In the genomic region with DNA sequence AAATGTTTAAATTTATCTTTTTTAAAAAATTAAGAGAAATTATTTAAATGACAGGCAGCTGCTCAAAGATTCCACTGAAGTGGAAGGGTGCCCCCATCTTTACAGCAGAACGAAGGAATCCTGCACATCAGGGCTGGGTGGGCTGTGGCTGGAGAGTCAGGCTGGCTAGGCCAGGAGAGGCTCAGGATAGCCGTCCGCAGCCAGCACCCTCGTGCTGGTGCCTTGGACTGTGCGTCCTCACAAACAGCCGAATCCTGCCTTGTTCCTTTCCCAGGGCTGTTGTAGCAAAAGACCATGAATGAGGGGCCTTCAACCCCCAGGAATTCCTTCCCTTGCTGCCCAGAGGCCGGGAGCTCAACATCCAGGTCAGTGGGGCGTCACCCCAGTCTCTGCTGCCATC, we compare ENCODE assay signal across 19 cellular contexts.
DNase-seq lines count a peak whose midpoint lies in the region; ATAC-seq, FAIRE-seq and TF ChIP-seq lines count a peak whose summit lies in the region.
"Had no signal": no experiment of that assay in that cellular context is flagged by ENCODE, and none has a peak within 500 bp of the region (broad histone marks: within the 10 kb centered on the region; RNA-seq: fewer than 3 reads in every experiment).

No MANE protein-coding gene starts in this region.

- no peaks in the 10 kb centered on the region; the same call in 1 of the 2 replicates for H3K23me2 ChIP-seq in H1 (ENCODE audit: low read depth, low read length)

- H3K79me1 ChIP-seq in H1 (ENCODE audit: low read depth, low read length) (no peaks in the 10 kb centered on the region), neuronal stem cell (ENCODE audit: low read depth, low read length) (peaks cover 1% of the 10 kb centered on the region)

- POLR2A ChIA-PET in H1 (lab: Charles Lee; ENCODE audit: partially characterized antibody): no interaction called here
- POLR2A ChIA-PET in activated CD4-positive, alpha-beta memory T cell treated with anti-CD3 and anti-CD28 coated beads, Interleukin-2, amount 10 ng/mL, durations not matched to agents 7 days and 5 days (lab: Charles Lee): no interaction called here
- POLR2A ChIA-PET in CD4-positive, alpha-beta memory T cell (lab: Charles Lee; ENCODE audit: partially characterized antibody): no interaction called here

- 82% methylated on average over 8 of the region's 8 CpGs; no CpG with 5 or more reads in 1 of the 2 experiments for WGBS in H1 (ENCODE audit: extremely low coverage in 1 of 2, insufficient coverage in 1 of 2, insufficient read length in 1 of 2, insufficient replicate concordance in 2 of 2, low coverage in 1 of 2, low lambda C conversion rate in 2 of 2, missing lambda C conversion rate in 1 of 2), 2 experiments
- WGBS in neuronal stem cell (ENCODE audit: extremely low coverage in 2 of 2, insufficient read length in 2 of 2, insufficient replicate concordance in 1 of 2), 2 donors: no CpG with 5 or more reads among the region's 8 CpGs
- WGBS in spleen, 5 donors: 78 to 89% (median 85%) methylated on average over 8 of the region's 8 CpGs

- no peak for DNase-seq in NT2/D1 (ENCODE audit: low read depth, low spot score)
- no peak for DNase-seq in H1 (ENCODE audit: low read depth in 1 of 2, low spot score in 2 of 2)
- DNase-seq in neuronal stem cell (ENCODE audit: low spot score): no peak
- peak; percentile 63 for DNase-seq in spleen
- no peak for DNase-seq in activated CD4-positive, alpha-beta memory T cell treated with anti-CD3 and anti-CD28 coated beads, Interleukin-2, amount 10 ng/mL, durations not matched to agents 7 days and 5 days
- no peak for DNase-seq in CD4-positive, alpha-beta memory T cell
- no peak for DNase-seq in RKO (ENCODE audit: low spot score)
- DNase-seq: BE2C; CD8-positive, alpha-beta memory T cell; DND-41; GDM1; HCEC 1CT; HFFc6 had no signal

- H2BK15ac ChIP-seq in H1 (ENCODE audit: low read length): 0 out of 2 replicates have a peak overlapping the region, but pooled peaks have one; percentile 4
- peak overlapping the region; percentile 15 for H2BK15ac ChIP-seq in neuronal stem cell (ENCODE audit: low read length)

- H3K27ac ChIP-seq in H1 (ENCODE audit: low read depth, low read length) (no peak overlapping the region), neuronal stem cell (replicated peaks; ENCODE audit: low read length) (no peak overlapping the region), spleen (no peak overlapping the region)
- no peak overlapping the region for H3K27ac ChIP-seq in CD4-positive, alpha-beta memory T cell (ENCODE audit: low read depth, low read length)
- H3K27ac ChIP-seq: A549, C4-2B had no signal

- H4K8ac ChIP-seq in H1 (ENCODE audit: extremely low read depth, insufficient read depth, low read length): no peak overlapping the region
- H4K8ac ChIP-seq in neuronal stem cell (ENCODE audit: low read depth, low read length): no peak overlapping the region

- H3K56ac ChIP-seq in H1 (replicated peaks; ENCODE audit: insufficient read length, low read depth, low read length): no peak overlapping the region

- H2AFZ ChIP-seq in H1 (ENCODE audit: low read length) (no peak overlapping the region), neuronal stem cell (ENCODE audit: low read length) (no peak overlapping the region)

- H2AK5ac ChIP-seq in H1 (ENCODE audit: low read depth, low read length): 0 out of 2 replicates have a peak overlapping the region, but pooled peaks have one; percentile 82
- H2AK5ac ChIP-seq in neuronal stem cell (ENCODE audit: low read depth, low read length): no peak overlapping the region

- no peak for TF ChIP-seq RAD21 in H1 (IDR thresholded peaks at IDR 0.05 in 1 of 2, conservative IDR thresholded peaks at IDR 0.05 in 1 of 2; ENCODE audit: low read depth in 2 of 2, low read length in 2 of 2)

- H3K4me2 ChIP-seq in H1 (ENCODE audit: insufficient read depth in 1 of 2, low read depth in 2 of 2, low read length in 2 of 2) (no peak overlapping the region), neuronal stem cell (ENCODE audit: insufficient read depth, low read length, poor library complexity, severe bottlenecking) (no peak overlapping the region)
- H3K4me2 ChIP-seq: A549 had no signal

- H4K20me1 ChIP-seq in H1 (replicated peaks in 1 of 2; ENCODE audit: control insufficient read depth in 1 of 2, insufficient read depth in 2 of 2, low read length in 2 of 2): no peaks in the 10 kb centered on the region

- H3K4me1 ChIP-seq in NT2/D1 (ENCODE audit: insufficient read depth, insufficient read length) (peaks cover 5% of the 10 kb centered on the region), H1 (replicated peaks in 1 of 4; ENCODE audit: control insufficient read depth in 3 of 4, insufficient read depth in 4 of 4, low read length in 3 of 4) (peaks cover 0 to 8% (median 6%) of the 10 kb centered on the region in 4 experiments; a peak in 6 of 7 replicates), neuronal stem cell (ENCODE audit: control insufficient read depth in 2 of 2, insufficient read depth in 1 of 2, low read depth in 1 of 2, low read length in 2 of 2) (no peaks in the 10 kb centered on the region), spleen (peaks cover 0 to 10% (median 8%) of the 10 kb centered on the region in 6 donors)
- H3K4me1 ChIP-seq in CD4-positive, alpha-beta memory T cell (ENCODE audit: insufficient read depth, low read length): no peaks in the 10 kb centered on the region
- H3K4me1 ChIP-seq: A549, BE2C, Caco-2 had no signal

- TF ChIP-seq EP300 in H1 (IDR thresholded peaks at IDR 0.05; ENCODE audit: borderline replicate concordance in 1 of 2, low read depth in 2 of 2, low read length in 2 of 2): no peak

- H3K4ac ChIP-seq in H1 (replicated peaks; ENCODE audit: insufficient read length, low read depth, low read length) (no peak overlapping the region), neuronal stem cell (ENCODE audit: low read length) (no peak overlapping the region)

- ATAC-seq in HG03565 (IDR thresholded peaks at IDR 0.05; ENCODE audit: unreplicated experiment): no peak

- no peaks in the 10 kb centered on the region for H3K36me3 ChIP-seq in NT2/D1 (ENCODE audit: insufficient read depth, insufficient read length, low read length)
- no peaks in the 10 kb centered on the region for H3K36me3 ChIP-seq in H1 (ENCODE audit: control insufficient read depth in 2 of 4, insufficient read depth in 4 of 4, low read length in 3 of 4)
- no peaks in the 10 kb centered on the region for H3K36me3 ChIP-seq in neuronal stem cell (replicated peaks in 1 of 2; ENCODE audit: control insufficient read depth in 2 of 2, insufficient read depth in 2 of 2, low read length in 2 of 2)
- H3K36me3 ChIP-seq in spleen: no peaks in the 10 kb centered on the region
- no peaks in the 10 kb centered on the region for H3K36me3 ChIP-seq in CD4-positive, alpha-beta memory T cell (ENCODE audit: insufficient read depth, low read length)
- H3K36me3 ChIP-seq: BE2C had no signal

- no peak overlapping the region for H2BK5ac ChIP-seq in H1 (ENCODE audit: low read depth, low read length)
- peak overlapping the region; percentile 36 for H2BK5ac ChIP-seq in neuronal stem cell (ENCODE audit: low read length)

- peak overlapping the region; percentile 52; the same call in 1 of the 2 replicates for H2BK20ac ChIP-seq in H1 (ENCODE audit: low read length)

- H3K23ac ChIP-seq in H1 (ENCODE audit: insufficient read length): no peak overlapping the region
- no peak overlapping the region for H3K23ac ChIP-seq in neuronal stem cell (ENCODE audit: low read depth, low read length, poor library complexity)

- H3K9me3 ChIP-seq in NT2/D1 (ENCODE audit: insufficient read depth, low read length) (peaks cover 9% of the 10 kb centered on the region; the same call in 1 of the 2 replicates), H1 (ENCODE audit: insufficient read depth in 2 of 2, low read depth in 1 of 2, low read length in 1 of 2) (peaks cover 2 to 3% of the 10 kb centered on the region in 2 experiments; a peak in 1 of 4 replicates), neuronal stem cell (replicated peaks in 1 of 2; ENCODE audit: control insufficient read depth in 2 of 2, insufficient read depth in 1 of 2, low read depth in 1 of 2, low read length in 2 of 2) (peaks cover 0 to 2% of the 10 kb centered on the region in 2 donors), spleen (peaks cover 0 to 25% (median 7%) of the 10 kb centered on the region in 8 donors)
- H3K9me3 ChIP-seq in CD4-positive, alpha-beta memory T cell (ENCODE audit: control insufficient read depth in 1 of 2, low read length in 2 of 2): peaks cover 0 to 4% of the 10 kb centered on the region in 2 donors

- no peak overlapping the region for H3K27ac Mint-ChIP-seq in activated CD4-positive, alpha-beta memory T cell treated with anti-CD3 and anti-CD28 coated beads, Interleukin-2, amount 10 ng/mL, durations not matched to agents 7 days and 5 days
- no peak overlapping the region for H3K27ac Mint-ChIP-seq in CD4-positive, alpha-beta memory T cell
- H3K27ac Mint-ChIP-seq: CD8-positive, alpha-beta memory T cell; HFFc6 had no signal

- no peak overlapping the region for H3K4me3 Mint-ChIP-seq in activated CD4-positive, alpha-beta memory T cell treated with anti-CD3 and anti-CD28 coated beads, Interleukin-2, amount 10 ng/mL, durations not matched to agents 7 days and 5 days
- H3K4me3 Mint-ChIP-seq in CD4-positive, alpha-beta memory T cell: no peak overlapping the region
- H3K4me3 Mint-ChIP-seq: CD8-positive, alpha-beta memory T cell; HFFc6; IgD-negative memory B cell had no signal

- no peaks in the 10 kb centered on the region for H3K79me2 ChIP-seq in H1 (ENCODE audit: control insufficient read depth in 1 of 2, insufficient read depth in 2 of 2, low read length in 2 of 2)

- H3K18ac ChIP-seq in H1 (ENCODE audit: extremely low read depth, low read length) (no peak overlapping the region), neuronal stem cell (ENCODE audit: low read length) (no peak overlapping the region)

- TF ChIP-seq CTCF in H1 (IDR thresholded peaks at IDR 0.05; ENCODE audit: control extremely low read depth in 1 of 3, insufficient read depth in 1 of 3, low read depth in 1 of 3, low read length in 3 of 3): no peak
- TF ChIP-seq CTCF in spleen (IDR thresholded peaks at IDR 0.05 in 8 of 11, conservative IDR thresholded peaks at IDR 0.05 in 3 of 11): no peak

- H3K27me3 Mint-ChIP-seq in activated CD4-positive, alpha-beta memory T cell treated with anti-CD3 and anti-CD28 coated beads, Interleukin-2, amount 10 ng/mL, durations not matched to agents 7 days and 5 days: no peaks in the 10 kb centered on the region
- H3K27me3 Mint-ChIP-seq in CD4-positive, alpha-beta memory T cell: peaks cover 5 to 10% of the 10 kb centered on the region in 2 donors
- H3K27me3 Mint-ChIP-seq: IgD-negative memory B cell had no signal

- H3K14ac ChIP-seq in H1 (ENCODE audit: insufficient read length) (no peak overlapping the region), neuronal stem cell (ENCODE audit: low read length) (no peak overlapping the region)

- H2BK120ac ChIP-seq in H1 (replicated peaks; ENCODE audit: low read depth, low read length): no peak overlapping the region
- H2BK120ac ChIP-seq in neuronal stem cell (ENCODE audit: low read depth, low read length): no peak overlapping the region

- H3K9ac ChIP-seq in NT2/D1 (ENCODE audit: insufficient read length, low read depth) (peak overlapping the region; percentile 6), H1 (replicated peaks in 1 of 4; ENCODE audit: extremely low read depth in 1 of 4, low read depth in 3 of 4, low read length in 3 of 4) (no peak overlapping the region), neuronal stem cell (ENCODE audit: low read depth, low read length, poor library complexity) (peak overlapping the region; percentile 15)

- FAIRE-seq in H1 (lab: Jason Lieb, UNC): no peak
- FAIRE-seq: A549, GM19239 had no signal

- peaks cover 7% of the 10 kb centered on the region for H3K27me3 ChIP-seq in NT2/D1 (ENCODE audit: insufficient read depth, insufficient read length)
- H3K27me3 ChIP-seq in H1 (replicated peaks in 1 of 4; ENCODE audit: control insufficient read depth in 3 of 4, extremely low read depth in 1 of 4, insufficient read depth in 3 of 4, low read length in 3 of 4): no peaks in the 10 kb centered on the region
- no peaks in the 10 kb centered on the region for H3K27me3 ChIP-seq in neuronal stem cell (ENCODE audit: control insufficient read depth in 3 of 3, insufficient read depth in 3 of 3, low read depth in 1 of 3, low read length in 3 of 3)
- H3K27me3 ChIP-seq in spleen (replicated peaks in 1 of 7): peaks cover 0 to 6% (median 0%) of the 10 kb centered on the region in 7 donors
- no peaks in the 10 kb centered on the region for H3K27me3 ChIP-seq in CD4-positive, alpha-beta memory T cell (ENCODE audit: insufficient read depth, low read length)
- H3K27me3 ChIP-seq: BE2C had no signal

- H2BK12ac ChIP-seq in H1 (ENCODE audit: low read depth, low read length) (peak overlapping the region; percentile 90; the same call in 1 of the 2 replicates), neuronal stem cell (ENCODE audit: low read length) (no peak overlapping the region)

- H3K4me3 ChIP-seq in NT2/D1 (ENCODE audit: insufficient read length, low read depth): no peak overlapping the region
- H3K4me3 ChIP-seq in H1 (ENCODE audit: extremely low read depth in 1 of 4, insufficient read depth in 2 of 4, low read depth in 3 of 4, low read length in 4 of 4): no peak overlapping the region
- no peak overlapping the region for H3K4me3 ChIP-seq in neuronal stem cell (ENCODE audit: low read length in 2 of 2)
- no peak overlapping the region for H3K4me3 ChIP-seq in spleen
- no peak overlapping the region for H3K4me3 ChIP-seq in CD4-positive, alpha-beta memory T cell (ENCODE audit: low read length in 2 of 2)
- H3K4me3 ChIP-seq: A549 had no signal

- TF ChIP-seq POLR2A in H1 (IDR thresholded peaks at IDR 0.05; ENCODE audit: control extremely low read depth in 1 of 2, low read depth in 2 of 2, low read length in 2 of 2) (no peak), spleen (IDR thresholded peaks at IDR 0.05) (no peak)

- H3K36me3 Mint-ChIP-seq in activated CD4-positive, alpha-beta memory T cell treated with anti-CD3 and anti-CD28 coated beads, Interleukin-2, amount 10 ng/mL, durations not matched to agents 7 days and 5 days (ENCODE audit: low read depth): no peaks in the 10 kb centered on the region
- H3K36me3 Mint-ChIP-seq in CD4-positive, alpha-beta memory T cell: no peaks in the 10 kb centered on the region

- H3K9me3 Mint-ChIP-seq in activated CD4-positive, alpha-beta memory T cell treated with anti-CD3 and anti-CD28 coated beads, Interleukin-2, amount 10 ng/mL, durations not matched to agents 7 days and 5 days: peaks cover 7% of the 10 kb centered on the region
- H3K9me3 Mint-ChIP-seq in CD4-positive, alpha-beta memory T cell: peaks cover 0 to 25% (median 11%) of the 10 kb centered on the region in 8 donors

- intact Hi-C loops in spleen (cut with DNase I; ENCODE audit: low total_unique reads): loop anchor here (5.0 to 10.0 kb wide), 2 partner anchors 205 to 288 kb away; no protein-coding TSS in a partner anchor
- intact Hi-C loops in CD4-positive, alpha-beta memory T cell (cut with micrococcal nuclease): no loop called here

- CTCF ChIA-PET in H1 (lab: Charles Lee; ENCODE audit: partially characterized antibody): interaction anchor here (0.9 to 5.4 kb wide), 32 partner anchors 10 to 425 kb away, joined by 3 to 79 read pairs (median 4); no protein-coding TSS in a partner anchor
- CTCF ChIA-PET in activated CD4-positive, alpha-beta memory T cell treated with anti-CD3 and anti-CD28 coated beads, Interleukin-2, amount 10 ng/mL, durations not matched to agents 7 days and 5 days (lab: Charles Lee): no interaction called here
- CTCF ChIA-PET in CD4-positive, alpha-beta memory T cell (lab: Charles Lee; ENCODE audit: partially characterized antibody): no interaction called here

- H4K91ac ChIP-seq in H1 (replicated peaks; ENCODE audit: insufficient read length, low read length): no peak overlapping the region
- no peak overlapping the region for H4K91ac ChIP-seq in neuronal stem cell (ENCODE audit: low read depth, low read length, poor library complexity)

- no peaks in the 10 kb centered on the region for H3K4me1 Mint-ChIP-seq in activated CD4-positive, alpha-beta memory T cell treated with anti-CD3 and anti-CD28 coated beads, Interleukin-2, amount 10 ng/mL, durations not matched to agents 7 days and 5 days
- H3K4me1 Mint-ChIP-seq in CD4-positive, alpha-beta memory T cell: no peaks in the 10 kb centered on the region
- H3K4me1 Mint-ChIP-seq: CD8-positive, alpha-beta memory T cell; IgD-negative memory B cell had no signal

- no peak overlapping the region for H4K5ac ChIP-seq in H1 (ENCODE audit: insufficient read length, low read depth, low read length)

Comparison
In these comparisons a context has a peak if more than half of its experiments do, and no peak if none do; other contexts are left out.
1. H3K9ac ChIP-seq: peak in NT2/D1 (single experiment) and neuronal stem cell (single experiment); none in H1 (0 of 4).